13 cellular contexts compared by ENCODE assay signal in the genomic region with DNA sequence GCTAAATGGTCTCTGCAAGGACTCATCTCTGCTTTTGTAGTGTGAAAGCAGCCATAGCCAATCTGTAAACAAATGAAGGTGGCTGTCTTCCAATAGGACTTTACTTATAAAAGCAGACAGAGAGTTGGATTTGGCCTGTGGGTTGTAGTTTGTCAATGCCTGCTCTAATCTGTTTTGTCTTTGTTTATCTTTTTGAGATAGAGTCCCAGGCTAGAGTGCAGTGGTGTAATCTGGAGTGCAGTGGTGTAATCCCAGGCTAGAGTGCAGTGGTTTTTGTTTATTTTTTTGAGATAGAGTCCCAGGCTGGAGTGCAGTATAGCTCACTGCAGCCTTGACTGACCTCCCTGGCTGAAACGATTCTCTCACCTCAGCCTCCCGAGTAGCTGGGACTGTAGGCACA.
A peak's percentile ranks its signal among the peaks of the same experiment; 100 is the strongest.
DNase-seq lines count a peak whose midpoint lies in the region; TF ChIP-seq lines count a peak whose summit lies in the region.
"Had no signal": no experiment of that assay in that cellular context is flagged by ENCODE, and none has a peak within 500 bp of the region (broad histone marks: within the 10 kb centered on the region; RNA-seq: fewer than 3 reads in every experiment).

No MANE protein-coding gene starts in this region.

- H3K9ac ChIP-seq in HUES6 (ENCODE audit: low read length): peak overlapping the region; percentile 21
- H3K9ac ChIP-seq in muscle layer of colon (ENCODE audit: low read length): no peak overlapping the region
- H3K9ac ChIP-seq: KMS-11 had no signal

- H3K27ac ChIP-seq in HUES6 (ENCODE audit: low read depth, low read length): no peak overlapping the region
- H3K27ac ChIP-seq in muscle layer of colon (ENCODE audit: low read depth, low read length): peak overlapping the region; percentile 37
- H3K27ac ChIP-seq: colonic mucosa, KMS-11 had no signal

- peak; percentile 26 for DNase-seq in NCI-H2029 treated with DMSO at 0.1 percent for 48 hours (lab: John Stamatoyannopoulos, UW)
- no peak for DNase-seq in NCI-H2029 (lab: John Stamatoyannopoulos, UW)
- peak; percentile 33 for DNase-seq in choroid plexus epithelial cell (ENCODE audit: low read depth)
- DNase-seq in HEK293T (ENCODE audit: extremely low spot score): no peak
- no peak for DNase-seq in NCI-H774 (lab: John Stamatoyannopoulos, UW)
- no peak for DNase-seq in AG20443 (ENCODE audit: low spot score)
- DNase-seq: 8988T, colonic mucosa, DMS153 had no signal

- H3K4me1 ChIP-seq in HUES6 (ENCODE audit: control insufficient read depth, insufficient read depth, low read length) (peaks cover 31% of the 10 kb centered on the region; the same call in 1 of the 2 replicates), muscle layer of colon (ENCODE audit: insufficient read depth, low read length) (peaks cover 76% of the 10 kb centered on the region)

- TF ChIP-seq CTCF in choroid plexus epithelial cell (conservative IDR thresholded peaks at IDR 0.05; ENCODE audit: low read depth, low read length): no peak

- POLR2A ChIA-PET in HEK293T (lab: Yijun Ruan, JAX): no interaction called here

- H3K4me3 ChIP-seq in HUES6 (ENCODE audit: low read depth, low read length): no peak overlapping the region
- H3K4me3 ChIP-seq in choroid plexus epithelial cell (ENCODE audit: low read depth, low read length): no peak overlapping the region
- no peak overlapping the region for H3K4me3 ChIP-seq in muscle layer of colon (ENCODE audit: low read depth in 1 of 2, low read length in 2 of 2)
- H3K4me3 ChIP-seq: colonic mucosa, HAP-1 had no signal

- H3K27me3 ChIP-seq in HUES6 (ENCODE audit: control insufficient read depth, insufficient read depth, low read length) (no peaks in the 10 kb centered on the region), muscle layer of colon (ENCODE audit: control insufficient read depth in 1 of 2, insufficient read depth in 2 of 2, low read length in 2 of 2) (no peaks in the 10 kb centered on the region)
- H3K27me3 ChIP-seq: colonic mucosa had no signal

- peaks cover 39% of the 10 kb centered on the region for H3K36me3 ChIP-seq in HUES6 (ENCODE audit: control insufficient read depth, insufficient read depth, low read length)
- peaks cover 6% of the 10 kb centered on the region for H3K36me3 ChIP-seq in muscle layer of colon (ENCODE audit: insufficient read depth, low read length)
- H3K36me3 ChIP-seq: colonic mucosa had no signal

- H3K9me3 ChIP-seq in HUES6 (ENCODE audit: control insufficient read depth, insufficient read depth, low read depth, low read length) (peaks cover 26% of the 10 kb centered on the region), muscle layer of colon (ENCODE audit: low read length) (no peaks in the 10 kb centered on the region)
- H3K9me3 ChIP-seq: colonic mucosa, HAP-1 had no signal

- CTCF ChIA-PET in HEK293T (lab: Yijun Ruan, JAX): no interaction called here

TF ChIP-seq in HEK293T, 16 proteins besides CTCF, POLR2A, EP300 and RAD21:
- no peak for TF ChIP-seq ELF4 (IDR thresholded peaks at IDR 0.05)
- no peak for TF ChIP-seq FOXA1 (IDR thresholded peaks at IDR 0.05)
- TF ChIP-seq CTBP1 (IDR thresholded peaks at IDR 0.05; ENCODE audit: borderline replicate concordance): no peak
- no peak for TF ChIP-seq LEF1 (IDR thresholded peaks at IDR 0.05; ENCODE audit: borderline replicate concordance)
- no peak for TF ChIP-seq SP1 (IDR thresholded peaks at IDR 0.05)
- no peak for TF ChIP-seq SUZ12 (IDR thresholded peaks at IDR 0.05)
- no peak for TF ChIP-seq ARNT (IDR thresholded peaks at IDR 0.05)
- no peak for TF ChIP-seq ZNF384 (IDR thresholded peaks at IDR 0.05)
- TF ChIP-seq, protein P1, sequence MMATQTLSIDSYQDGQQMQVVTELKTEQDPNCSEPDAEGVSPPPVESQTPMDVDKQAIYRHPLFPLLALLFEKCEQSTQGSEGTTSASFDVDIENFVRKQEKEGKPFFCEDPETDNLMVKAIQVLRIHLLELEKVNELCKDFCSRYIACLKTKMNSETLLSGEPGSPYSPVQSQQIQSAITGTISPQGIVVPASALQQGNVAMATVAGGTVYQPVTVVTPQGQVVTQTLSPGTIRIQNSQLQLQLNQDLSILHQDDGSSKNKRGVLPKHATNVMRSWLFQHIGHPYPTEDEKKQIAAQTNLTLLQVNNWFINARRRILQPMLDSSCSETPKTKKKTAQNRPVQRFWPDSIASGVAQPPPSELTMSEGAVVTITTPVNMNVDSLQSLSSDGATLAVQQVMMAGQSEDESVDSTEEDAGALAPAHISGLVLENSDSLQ (IDR thresholded peaks at IDR 0.05): no peak
- TF ChIP-seq TARDBP (IDR thresholded peaks at IDR 0.05): no peak
- no peak for TF ChIP-seq BHLHE40 (IDR thresholded peaks at IDR 0.05; ENCODE audit: borderline replicate concordance)
- no peak for TF ChIP-seq HDGF (IDR thresholded peaks at IDR 0.05; ENCODE audit: borderline replicate concordance)
- no peak for TF ChIP-seq FOXM1 (IDR thresholded peaks at IDR 0.05; ENCODE audit: borderline replicate concordance)
- TF ChIP-seq FOXK2 (IDR thresholded peaks at IDR 0.05): no peak
- TF ChIP-seq NFRKB (IDR thresholded peaks at IDR 0.05): no peak
- no peak for TF ChIP-seq L3MBTL2 (conservative IDR thresholded peaks at IDR 0.05)

Comparison
In these comparisons a context has a peak if more than half of its experiments do, and no peak if none do; other contexts are left out.
1. DNase-seq: peak in NCI-H2029 treated with DMSO at 0.1 percent for 48 hours (single experiment) and choroid plexus epithelial cell (single experiment); none in NCI-H2029 (single experiment), HEK293T (single experiment), NCI-H774 (single experiment) and AG20443 (single experiment).